In the genomic region with DNA sequence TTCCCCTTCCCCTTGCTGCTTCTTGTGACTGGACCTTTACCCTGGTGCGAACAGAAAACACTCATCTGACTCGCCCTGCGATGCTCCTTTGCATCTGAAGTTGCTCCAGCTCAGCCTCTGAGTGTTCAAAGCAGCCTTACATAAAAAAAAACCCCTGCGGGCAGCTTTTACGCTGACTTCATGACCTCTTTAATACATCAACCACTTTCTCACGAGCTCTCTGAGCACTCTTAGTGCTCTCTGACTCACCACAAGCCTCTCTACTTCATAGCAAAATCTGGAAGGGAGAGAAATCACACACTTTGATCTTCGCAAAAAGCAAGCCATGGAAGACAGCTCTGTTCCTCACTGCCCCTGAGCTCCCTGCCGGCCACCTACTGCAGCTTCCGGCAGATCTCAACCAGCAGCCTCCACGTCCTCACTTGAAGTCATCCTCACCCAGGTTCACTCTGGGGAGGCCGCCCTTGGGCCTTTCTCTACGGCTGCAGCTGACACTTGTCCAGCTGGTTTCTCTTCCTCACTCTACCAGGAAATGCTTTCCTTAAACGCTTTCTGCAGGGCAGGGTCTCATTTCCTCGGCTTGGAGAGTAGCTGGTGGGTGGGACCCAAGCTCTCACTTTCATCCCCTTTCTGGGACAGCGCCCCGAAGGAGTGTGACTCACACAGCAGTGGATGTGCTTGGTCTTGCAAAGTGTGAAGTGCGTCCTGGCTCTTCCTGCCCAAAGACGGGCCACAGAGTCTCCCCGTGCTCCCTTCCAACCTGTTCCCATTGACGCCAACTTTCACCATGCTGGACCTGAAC, we compare ENCODE assay signal across 8 cellular contexts. TPM values are rescaled to one million over a fixed set of nuclear protein-coding genes. Genes with fewer than 3 reads are reported as not detected.
DNase-seq lines count a peak whose midpoint lies in the region; ATAC-seq and TF ChIP-seq lines count a peak whose summit lies in the region.

No MANE protein-coding gene starts in this region.

- H3K27ac Mint-ChIP-seq in T-helper 2 cell treated with Interferon-gamma antibody and Interleukin-4, amounts not matched to agents 5 μg/mL and 100 μg/mL, for 36 hours: peak overlapping the region; percentile 70
- H3K27ac Mint-ChIP-seq in dendritic cell treated with granulocyte-macrophage colony-stimulating factor and Interleukin-4, amounts not matched to agents 40 ng/mL and 50 ng/mL, for 4 days: peak overlapping the region; percentile 85

- ATAC-seq in HG02870 (IDR thresholded peaks at IDR 0.05; ENCODE audit: unreplicated experiment): peak; percentile 44
- ATAC-seq in omental fat pad (ENCODE audit: low FRiP score): peak; percentile 20

- H3K4me1 Mint-ChIP-seq in T-helper 2 cell treated with Interferon-gamma antibody and Interleukin-4, amounts not matched to agents 5 μg/mL and 100 μg/mL, for 36 hours (ENCODE audit: low read depth): peaks cover 31% of the 10 kb centered on the region
- H3K4me1 Mint-ChIP-seq in dendritic cell treated with granulocyte-macrophage colony-stimulating factor and Interleukin-4, amounts not matched to agents 40 ng/mL and 50 ng/mL, for 4 days (ENCODE audit: low read depth): peaks cover 60% of the 10 kb centered on the region

- intact Hi-C loops in dendritic cell treated with granulocyte-macrophage colony-stimulating factor and Interleukin-4, amounts not matched to agents 40 ng/mL and 50 ng/mL, for 4 days (cut with micrococcal nuclease): loop anchor here (1.0 to 5.0 kb wide), 3 partner anchors 65 to 108 kb away; a partner anchor contains a TSS

- H3K36me3 Mint-ChIP-seq in T-helper 2 cell treated with Interferon-gamma antibody and Interleukin-4, amounts not matched to agents 5 μg/mL and 100 μg/mL, for 36 hours (ENCODE audit: low read depth): no peaks in the 10 kb centered on the region
- H3K36me3 Mint-ChIP-seq in dendritic cell treated with granulocyte-macrophage colony-stimulating factor and Interleukin-4, amounts not matched to agents 40 ng/mL and 50 ng/mL, for 4 days (ENCODE audit: low read depth): no peaks in the 10 kb centered on the region

- H3K9me3 Mint-ChIP-seq in T-helper 2 cell treated with Interferon-gamma antibody and Interleukin-4, amounts not matched to agents 5 μg/mL and 100 μg/mL, for 36 hours: no peaks in the 10 kb centered on the region
- no peaks in the 10 kb centered on the region for H3K9me3 Mint-ChIP-seq in dendritic cell treated with granulocyte-macrophage colony-stimulating factor and Interleukin-4, amounts not matched to agents 40 ng/mL and 50 ng/mL, for 4 days

- no peaks in the 10 kb centered on the region for H3K27me3 Mint-ChIP-seq in T-helper 2 cell treated with Interferon-gamma antibody and Interleukin-4, amounts not matched to agents 5 μg/mL and 100 μg/mL, for 36 hours (ENCODE audit: low read depth)
- H3K27me3 Mint-ChIP-seq in dendritic cell treated with granulocyte-macrophage colony-stimulating factor and Interleukin-4, amounts not matched to agents 40 ng/mL and 50 ng/mL, for 4 days: peaks cover 25% of the 10 kb centered on the region

- DNase-seq in GM04503 (ENCODE audit: low read depth) (peak; percentile 75), omental fat pad (ENCODE audit: low spot score) (no peak), NCI-H2196 treated with DMSO at 0.1 percent for 48 hours (lab: John Stamatoyannopoulos, UW; ENCODE audit: unreplicated experiment) (no peak), NCI-H146 (lab: John Stamatoyannopoulos, UW) (no peak), ecto neural progenitor cell (ENCODE audit: low spot score) (no peak)
- peak; percentile 56 for DNase-seq in T-helper 2 cell treated with Interferon-gamma antibody and Interleukin-4, amounts not matched to agents 5 μg/mL and 100 μg/mL, for 36 hours (ENCODE audit: low spot score)

- no peak for TF ChIP-seq CTCF in omental fat pad (IDR thresholded peaks at IDR 0.05)

- peak overlapping the region; percentile 44 for H3K4me3 Mint-ChIP-seq in T-helper 2 cell treated with Interferon-gamma antibody and Interleukin-4, amounts not matched to agents 5 μg/mL and 100 μg/mL, for 36 hours
- peak overlapping the region; percentile 33 for H3K4me3 Mint-ChIP-seq in dendritic cell treated with granulocyte-macrophage colony-stimulating factor and Interleukin-4, amounts not matched to agents 40 ng/mL and 50 ng/mL, for 4 days

RNA-seq across cellular contexts. Expression of a gene that starts 5.3 kb away (rescaled TPM):
- total RNA-seq in omental fat pad: not detected

RNA-seq across cellular contexts. Expression of a gene that starts 10.9 kb away (rescaled TPM):
- not detected for total RNA-seq in omental fat pad

RNA-seq across cellular contexts. Expression of a gene that starts 19.8 kb away (rescaled TPM):
- total RNA-seq in omental fat pad: 1 to 10 TPM in 1 of 4 donors, under 1 TPM in 3; 0.38 to 3.0 (median 0.63) TPM

RNA-seq across cellular contexts. Expression of a gene that starts 31.8 kb away (rescaled TPM):
- total RNA-seq in omental fat pad: 10 to 100 TPM in 1 of 4 donors, 1 to 10 TPM in 3; 7.1 to 25.1 (median 8.2) TPM

RNA-seq across cellular contexts. Expression of a gene that starts 36.9 kb away (rescaled TPM):
- 10 to 100 TPM; 16.1 to 45.5 (median 27.2) TPM for total RNA-seq in omental fat pad

Comparison
In these comparisons a context has a peak if more than half of its experiments do, and no peak if none do; other contexts are left out.
1. DNase-seq: peak in GM04503 (single experiment) and T-helper 2 cell treated with Interferon-gamma antibody and Interleukin-4, amounts not matched to agents 5 μg/mL and 100 μg/mL, for 36 hours (single experiment); none in omental fat pad (single experiment), NCI-H2196 treated with DMSO at 0.1 percent for 48 hours (single experiment), NCI-H146 (single experiment) and ecto neural progenitor cell (single experiment).